ENCODE assay signal across 13 cellular contexts in genomic region chr15:36784717-36785116, GRCh38.
A peak's percentile ranks its signal among the peaks of the same experiment; 100 is the strongest.
DNase-seq lines count a peak whose midpoint lies in the region; ATAC-seq and TF ChIP-seq lines count a peak whose summit lies in the region.
"Had no signal": no experiment of that assay in that cellular context is flagged by ENCODE, and none has a peak within 500 bp of the region (broad histone marks: within the 10 kb centered on the region; RNA-seq: fewer than 3 reads in every experiment).

No MANE protein-coding gene starts in this region.

- intact Hi-C loops in left ventricle myocardium inferior (cut with micrococcal nuclease), result no loop called here
- intact Hi-C loops in cardiac septum (cut with DNase I), result no loop called here

- no peak overlapping the region for H2AK5ac ChIP-seq in mesendoderm (ENCODE audit: low read length)

- WGBS in mesendoderm (ENCODE audit: extremely low coverage, insufficient coverage, low lambda C conversion rate), result no CpG with 5 or more reads among the region's 1 CpG

- H3K4me3 ChIP-seq in left ventricle myocardium inferior (no peak overlapping the region), endocrine pancreas (ENCODE audit: control insufficient read depth, insufficient read depth, low read length) (peak overlapping the region; percentile 69), mesendoderm (ENCODE audit: low read length) (no peak overlapping the region)
- H3K4me3 ChIP-seq: BLaER1 treated with 17β-estradiol and CSF1 and Interleukin-3, amounts not matched to agents 10 nM and 100 nM; GM12878; GM23338 had no signal

- no peaks in the 10 kb centered on the region for H3K36me3 Mint-ChIP-seq in chondrocyte (ENCODE audit: low read depth)

- no peaks in the 10 kb centered on the region for H3K79me1 ChIP-seq in mesendoderm (ENCODE audit: low read length)

- H3K9ac ChIP-seq in endocrine pancreas (ENCODE audit: control insufficient read depth, insufficient read depth, low read length) (no peak overlapping the region), mesendoderm (ENCODE audit: low read length) (no peak overlapping the region)
- H3K9ac ChIP-seq: BLaER1 treated with 17β-estradiol and CSF1 and Interleukin-3, amounts not matched to agents 10 nM and 100 nM had no signal

- H3K4me2 ChIP-seq in mesendoderm (ENCODE audit: low read length), result no peak overlapping the region
- H3K4me2 ChIP-seq: BLaER1 treated with 17β-estradiol and CSF1 and Interleukin-3, amounts not matched to agents 10 nM and 100 nM; GM23338 had no signal

- H3K36me3 ChIP-seq in left ventricle myocardium inferior, result no peaks in the 10 kb centered on the region
- no peaks in the 10 kb centered on the region for H3K36me3 ChIP-seq in endocrine pancreas (ENCODE audit: control insufficient read depth, insufficient read depth, low read length)
- no peaks in the 10 kb centered on the region for H3K36me3 ChIP-seq in mesendoderm (ENCODE audit: control insufficient read depth, insufficient read depth, low read length)
- H3K36me3 ChIP-seq: BLaER1 treated with 17β-estradiol and CSF1 and Interleukin-3, amounts not matched to agents 10 nM and 100 nM had no signal

- no peak overlapping the region for H3K56ac ChIP-seq in mesendoderm (ENCODE audit: low read length)

- no peak overlapping the region for H2BK15ac ChIP-seq in mesendoderm (replicated peaks; ENCODE audit: low read depth)

- H3K4me1 ChIP-seq in left ventricle myocardium inferior, result peaks cover 55% of the 10 kb centered on the region
- peaks cover 11% of the 10 kb centered on the region for H3K4me1 ChIP-seq in endocrine pancreas (ENCODE audit: control insufficient read depth, insufficient read depth, low read length)
- no peaks in the 10 kb centered on the region for H3K4me1 ChIP-seq in mesendoderm (ENCODE audit: control insufficient read depth, low read depth, low read length)
- H3K4me1 ChIP-seq: BLaER1 treated with 17β-estradiol and CSF1 and Interleukin-3, amounts not matched to agents 10 nM and 100 nM had no signal

- no peak overlapping the region for H3K4ac ChIP-seq in mesendoderm (ENCODE audit: low read depth, low read length)

- H3K9me3 ChIP-seq in left ventricle myocardium inferior (replicated peaks), result no peaks in the 10 kb centered on the region
- no peaks in the 10 kb centered on the region for H3K9me3 ChIP-seq in endocrine pancreas (ENCODE audit: control insufficient read depth, low read length)
- H3K9me3 ChIP-seq: BLaER1 treated with 17β-estradiol and CSF1 and Interleukin-3, amounts not matched to agents 10 nM and 100 nM had no signal

- no peak overlapping the region for H3K23ac ChIP-seq in mesendoderm (ENCODE audit: low read length)

- H3K27ac Mint-ChIP-seq in chondrocyte (ENCODE audit: unreplicated experiment), result no peak overlapping the region
- H3K27ac Mint-ChIP-seq: CD4-positive, alpha-beta T cell; GM23338; H9 had no signal

- no peaks in the 10 kb centered on the region for H3K79me2 ChIP-seq in mesendoderm (ENCODE audit: control insufficient read depth, insufficient read depth, low read length)

- H3K27ac ChIP-seq in left ventricle myocardium inferior (replicated peaks) (peak overlapping the region; percentile 17), mesendoderm (ENCODE audit: low read depth, low read length) (no peak overlapping the region)
- H3K27ac ChIP-seq: BLaER1 treated with 17β-estradiol and CSF1 and Interleukin-3, amounts not matched to agents 10 nM and 100 nM had no signal

- no peak overlapping the region for H4K8ac ChIP-seq in mesendoderm (ENCODE audit: low read depth, low read length)

- no peak overlapping the region for H2BK5ac ChIP-seq in mesendoderm (ENCODE audit: low read length)

- TF ChIP-seq CTCF in left ventricle myocardium inferior (IDR thresholded peaks at IDR 0.05; ENCODE audit: borderline replicate concordance) (no peak), chondrocyte (IDR thresholded peaks at IDR 0.05) (no peak)

- H3K27me3 ChIP-seq in left ventricle myocardium inferior (ENCODE audit: low read depth) (no peaks in the 10 kb centered on the region), endocrine pancreas (ENCODE audit: control insufficient read depth, insufficient read depth, low read length) (no peaks in the 10 kb centered on the region), mesendoderm (ENCODE audit: insufficient read depth, low read length, poor library complexity) (no peaks in the 10 kb centered on the region)
- H3K27me3 ChIP-seq: BLaER1 treated with 17β-estradiol and CSF1 and Interleukin-3, amounts not matched to agents 10 nM and 100 nM had no signal

- no peaks in the 10 kb centered on the region for H3K4me1 Mint-ChIP-seq in chondrocyte (ENCODE audit: low read depth)
- H3K4me1 Mint-ChIP-seq: GM23338, H9 had no signal

- DNase-seq in left ventricle myocardium inferior, result no peak
- DNase-seq in cardiac septum (ENCODE audit: low spot score), result no peak
- peak; percentile 21 for DNase-seq in mesendoderm
- no peak for DNase-seq in chondrocyte (ENCODE audit: low spot score)
- no peak for DNase-seq in C1 segment of cervical spinal cord (lab: John Stamatoyannopoulos, UW)
- DNase-seq: CD4-positive, alpha-beta T cell; DMS79; H9 had no signal

- no peak for ATAC-seq in GM19463 (IDR thresholded peaks at IDR 0.05; ENCODE audit: unreplicated experiment)
- ATAC-seq: GM12878, GM23338 had no signal

- no peaks in the 10 kb centered on the region for H3K27me3 Mint-ChIP-seq in chondrocyte (ENCODE audit: low read depth)
- H3K27me3 Mint-ChIP-seq: CD4-positive, alpha-beta T cell had no signal

- no peaks in the 10 kb centered on the region for H3K9me3 Mint-ChIP-seq in chondrocyte (ENCODE audit: low read depth)
- H3K9me3 Mint-ChIP-seq: CD4-positive, alpha-beta T cell; GM23338; H9 had no signal

- H4K5ac ChIP-seq in mesendoderm (ENCODE audit: low read length), result no peak overlapping the region

- no peak overlapping the region for H3K4me3 Mint-ChIP-seq in chondrocyte (ENCODE audit: unreplicated experiment)
- H3K4me3 Mint-ChIP-seq: CD4-positive, alpha-beta T cell; GM23338; H9 had no signal

- H2BK120ac ChIP-seq in mesendoderm (ENCODE audit: low read depth, low read length), result no peak overlapping the region

- H3K18ac ChIP-seq in mesendoderm (ENCODE audit: low read length), result no peak overlapping the region
